ENCODE assay signal across 19 cellular contexts in the genomic region with DNA sequence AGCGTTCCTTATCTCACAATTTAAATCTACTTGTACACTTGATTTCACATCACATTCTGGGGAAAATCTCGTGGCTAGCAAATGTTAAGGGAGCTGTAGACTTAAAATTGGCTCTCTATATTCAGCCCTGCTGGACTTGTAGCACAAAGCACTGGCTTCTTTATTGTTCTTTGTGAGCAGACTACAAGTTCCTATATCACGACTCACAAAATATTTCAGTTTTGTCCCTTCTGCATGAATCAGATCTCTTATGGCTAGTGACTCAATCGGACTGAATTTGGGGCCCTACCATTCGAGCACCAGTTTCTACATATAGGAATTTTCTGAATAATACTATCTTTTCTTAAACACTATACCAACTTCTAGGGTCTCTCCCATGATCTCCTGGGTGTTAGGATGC.
DNase-seq lines count a peak whose midpoint lies in the region; ATAC-seq and TF ChIP-seq lines count a peak whose summit lies in the region.
"Had no signal": no experiment of that assay in that cellular context is flagged by ENCODE, and none has a peak within 500 bp of the region (broad histone marks: within the 10 kb centered on the region; RNA-seq: fewer than 3 reads in every experiment).

No MANE protein-coding gene starts in this region.

- no peak overlapping the region for H3K9ac ChIP-seq in GM23248
- H3K9ac ChIP-seq: parathyroid adenoma had no signal

- peak; percentile 62 for DNase-seq in GM23248
- DNase-seq in RWPE2 (ENCODE audit: low spot score), result no peak
- peak; percentile 34 for DNase-seq in foreskin melanocyte
- no peak for DNase-seq in thoracic aorta (ENCODE audit: low spot score)
- no peak for DNase-seq in activated naive CD4-positive, alpha-beta T cell treated with anti-CD3 and anti-CD28 coated beads for 36 hours
- no peak for DNase-seq in DMS79 treated with DMSO at 0.1 percent for 48 hours (lab: John Stamatoyannopoulos, UW)
- DNase-seq: activated CD4-positive, CD25-positive, alpha-beta regulatory T cell; adrenal gland; C1 segment of cervical spinal cord; DMS153; effector CD8-positive, alpha-beta T cell; left lung; NCI-H446 treated with DMSO at 0.1 percent for 48 hours; SHP77 treated with DMSO at 0.1 percent for 48 hours; stimulated activated CD4-positive, alpha-beta T cell treated with anti-CD3 and anti-CD28 coated beads, Interleukin-4, amount 100 ng/mL, for 1 hour; substantia nigra had no signal

- ATAC-seq in RWPE2 (ENCODE audit: low read depth) (peak; percentile 44; the same call in 2 of the 3 replicates), thoracic aorta (ENCODE audit: insufficient number of reproducible peaks, low FRiP score, low read depth) (peak; percentile 33), HG03139 (IDR thresholded peaks at IDR 0.05; ENCODE audit: unreplicated experiment) (no peak)
- ATAC-seq: activated T-helper 17 cell treated with anti-CD3 and anti-CD28 coated beads, Interleukin-2, amount 50 U/mL, for 72 hours; left lung had no signal

- peaks cover 13% of the 10 kb centered on the region for H3K4me1 ChIP-seq in GM23248 (ENCODE audit: insufficient read depth)
- peaks cover 2% of the 10 kb centered on the region for H3K4me1 ChIP-seq in RWPE2 (ENCODE audit: insufficient read depth, poor library complexity, severe bottlenecking)
- no peaks in the 10 kb centered on the region for H3K4me1 ChIP-seq in thoracic aorta (ENCODE audit: control insufficient read depth in 1 of 2, low read depth in 2 of 2)
- H3K4me1 ChIP-seq: adrenal gland, left lung, parathyroid adenoma had no signal

- no peak overlapping the region for H3K27ac Mint-ChIP-seq in activated naive CD4-positive, alpha-beta T cell treated with anti-CD3 and anti-CD28 coated beads for 36 hours
- H3K27ac Mint-ChIP-seq: activated T-helper 17 cell treated with anti-CD3 and anti-CD28 coated beads, Interleukin-2, amount 50 U/mL, for 72 hours had no signal

- intact Hi-C loops in activated naive CD4-positive, alpha-beta T cell treated with anti-CD3 and anti-CD28 coated beads for 36 hours (cut with micrococcal nuclease), result no loop called here

- H3K4me2 ChIP-seq in GM23248 (ENCODE audit: unreplicated experiment), result peak overlapping the region; percentile 22

- H3K9me3 Mint-ChIP-seq in activated naive CD4-positive, alpha-beta T cell treated with anti-CD3 and anti-CD28 coated beads for 36 hours, result no peaks in the 10 kb centered on the region

- H3K36me3 Mint-ChIP-seq in activated naive CD4-positive, alpha-beta T cell treated with anti-CD3 and anti-CD28 coated beads for 36 hours (ENCODE audit: low read depth), result no peaks in the 10 kb centered on the region

- no peak overlapping the region for H3K4me3 Mint-ChIP-seq in activated naive CD4-positive, alpha-beta T cell treated with anti-CD3 and anti-CD28 coated beads for 36 hours
- H3K4me3 Mint-ChIP-seq: activated T-helper 17 cell treated with anti-CD3 and anti-CD28 coated beads, Interleukin-2, amount 50 U/mL, for 72 hours had no signal

- H3K27ac ChIP-seq in GM23248, result no peak overlapping the region
- H3K27ac ChIP-seq in RWPE2 (ENCODE audit: poor library complexity, severe bottlenecking), result no peak overlapping the region
- H3K27ac ChIP-seq in thoracic aorta, result no peak overlapping the region
- H3K27ac ChIP-seq: adrenal gland, left lung, parathyroid adenoma had no signal

- CTCF ChIA-PET in activated naive CD4-positive, alpha-beta T cell treated with anti-CD3 and anti-CD28 coated beads for 36 hours (lab: Charles Lee), result no interaction called here

- in situ Hi-C loops in GM23248 (cut with MboI), result no loop called here

- 22 to 25% methylated on average over 5 of the region's 5 CpGs for WGBS in GM23248 (ENCODE audit: low coverage in 1 of 2, low lambda C conversion rate in 2 of 2, missing lambda C conversion rate in 2 of 2), 2 experiments

- H3K79me2 ChIP-seq in GM23248 (ENCODE audit: insufficient read depth), result no peaks in the 10 kb centered on the region
- H3K79me2 ChIP-seq: parathyroid adenoma had no signal

- H3K9me3 ChIP-seq in GM23248 (ENCODE audit: low read depth), result no peaks in the 10 kb centered on the region
- H3K9me3 ChIP-seq in RWPE2 (ENCODE audit: severe bottlenecking), result no peaks in the 10 kb centered on the region
- H3K9me3 ChIP-seq in thoracic aorta, result no peaks in the 10 kb centered on the region
- H3K9me3 ChIP-seq: adrenal gland, left lung had no signal

- no peaks in the 10 kb centered on the region for H4K20me1 ChIP-seq in GM23248 (ENCODE audit: insufficient read depth)

- no peaks in the 10 kb centered on the region for H3K4me1 Mint-ChIP-seq in activated naive CD4-positive, alpha-beta T cell treated with anti-CD3 and anti-CD28 coated beads for 36 hours (ENCODE audit: low read depth)
- H3K4me1 Mint-ChIP-seq: activated T-helper 17 cell treated with anti-CD3 and anti-CD28 coated beads, Interleukin-2, amount 50 U/mL, for 72 hours had no signal

- H3K27me3 ChIP-seq in GM23248 (replicated peaks; ENCODE audit: insufficient read depth), result no peaks in the 10 kb centered on the region
- no peaks in the 10 kb centered on the region for H3K27me3 ChIP-seq in RWPE2 (ENCODE audit: insufficient read depth, poor library complexity, severe bottlenecking)
- no peaks in the 10 kb centered on the region for H3K27me3 ChIP-seq in thoracic aorta (replicated peaks; ENCODE audit: insufficient read depth)
- H3K27me3 ChIP-seq: adrenal gland, left lung had no signal

- H3K27me3 Mint-ChIP-seq in activated naive CD4-positive, alpha-beta T cell treated with anti-CD3 and anti-CD28 coated beads for 36 hours (ENCODE audit: low read depth), result no peaks in the 10 kb centered on the region
- H3K27me3 Mint-ChIP-seq: activated T-helper 17 cell treated with anti-CD3 and anti-CD28 coated beads, Interleukin-2, amount 50 U/mL, for 72 hours had no signal

- H2AFZ ChIP-seq in GM23248, result peak overlapping the region; percentile 47
- H2AFZ ChIP-seq: parathyroid adenoma had no signal

- 0 out of 2 replicates have a peak, but pooled peaks cover 5% of the 10 kb centered on the region for H3F3A ChIP-seq in GM23248 (ENCODE audit: insufficient read depth)

- H3K4me3 ChIP-seq in GM23248 (no peak overlapping the region), RWPE2 (ENCODE audit: severe bottlenecking) (no peak overlapping the region), thoracic aorta (no peak overlapping the region)
- H3K4me3 ChIP-seq: adrenal gland, left lung had no signal

- H3K9me2 ChIP-seq in GM23248 (ENCODE audit: insufficient read depth), result no peaks in the 10 kb centered on the region

- TF ChIP-seq CTCF in RWPE2 (IDR thresholded peaks at IDR 0.05; ENCODE audit: poor library complexity, severe bottlenecking) (no peak), thoracic aorta (IDR thresholded peaks at IDR 0.05) (no peak)

- H3K36me3 ChIP-seq in GM23248 (ENCODE audit: low read depth) (no peaks in the 10 kb centered on the region), RWPE2 (ENCODE audit: low read depth) (no peaks in the 10 kb centered on the region), thoracic aorta (no peaks in the 10 kb centered on the region)
- H3K36me3 ChIP-seq: adrenal gland, left lung had no signal

Comparison
In these comparisons a context has a peak if more than half of its experiments do, and no peak if none do; other contexts are left out.
1. DNase-seq: peak in GM23248 (single experiment) and foreskin melanocyte (single experiment); none in RWPE2 (single experiment), thoracic aorta (single experiment), activated naive CD4-positive, alpha-beta T cell treated with anti-CD3 and anti-CD28 coated beads for 36 hours (single experiment) and DMS79 treated with DMSO at 0.1 percent for 48 hours (single experiment).